ENCODE assay signal across 8 cellular contexts in genomic region chr15:48330855-48331795, GRCh38. TPM values are rescaled to one million over a fixed set of nuclear protein-coding genes. Genes with fewer than 3 reads are reported as not detected.
A peak's percentile ranks its signal among the peaks of the same experiment; 100 is the strongest.
DNase-seq lines count a peak whose midpoint lies in the region; ATAC-seq and TF ChIP-seq lines count a peak whose summit lies in the region.

Gene DUT, plus strand, starts transcription at chr15:48331429. Its CDS starts 87 bp downstream, at chr15:48331516.

- H3K36me3 ChIP-seq in neuron (ENCODE audit: insufficient read depth, low read length) = peaks cover 19% of the 10 kb centered on the region

- H3K27me3 ChIP-seq in foreskin keratinocyte = no peaks in the 10 kb centered on the region
- no peaks in the 10 kb centered on the region for H3K27me3 ChIP-seq in neuron (ENCODE audit: insufficient read depth, low read length)

- TF ChIP-seq CTCF in foreskin keratinocyte (conservative IDR thresholded peaks at IDR 0.05) (no peak), subcutaneous adipose tissue (IDR thresholded peaks at IDR 0.05; ENCODE audit: low read depth) (no peak)

- DNase-seq in DMS53 (lab: John Stamatoyannopoulos, UW) = peak; percentile 83
- DNase-seq in HuH-7 (ENCODE audit: low spot score) = peak; percentile 69
- peak; percentile 29 to 58 for DNase-seq in SHP77 (lab: John Stamatoyannopoulos, UW)
- peak; percentile 73 for DNase-seq in activated gamma-delta T cell treated with Interleukin-2 at 50 U/mL for 16 hours
- DNase-seq in foreskin keratinocyte = peak; percentile 66 to 81

- H3K27ac ChIP-seq in foreskin keratinocyte = peak within 1 kb of the TSS; percentile 96

- peak within 1 kb of the TSS; percentile 89 for H2AFZ ChIP-seq in neuron (ENCODE audit: low read depth, low read length)

- ATAC-seq in GM21526 (IDR thresholded peaks at IDR 0.05; ENCODE audit: low FRiP score, unreplicated experiment) (peak; percentile 88), foreskin keratinocyte (peak; percentile 86)

- H3K9me3 ChIP-seq in neuron (ENCODE audit: low read length) = no peaks in the 10 kb centered on the region

- peak within 1 kb of the TSS; percentile 95 for H3K4me3 ChIP-seq in neuron (ENCODE audit: low read length)

- H3K4me1 ChIP-seq in foreskin keratinocyte = peaks cover 17% of the 10 kb centered on the region
- H3K4me1 ChIP-seq in neuron (ENCODE audit: insufficient read depth, low read length) = peaks cover 24% of the 10 kb centered on the region

RNA-seq across cellular contexts. Expression of gene DUT, which starts in this region (rescaled TPM):
- total RNA-seq in foreskin keratinocyte (93.8 and 113 TPM in 2 replicates), subcutaneous adipose tissue (100 to 1,000 TPM in 1 of 4 donors, 10 to 100 TPM in 3; 87.6 to 144 (median 93.1) TPM)
- 160 and 193 TPM in 2 replicates for polyA plus RNA-seq in foreskin keratinocyte

Comparison
In these comparisons a context has a peak if more than half of its experiments do, and no peak if none do; other contexts are left out.
1. Peak in every context shown above with its lines: DNase-seq, ATAC-seq, H3K4me3 ChIP-seq and H3K27ac ChIP-seq.